8 cellular contexts compared by ENCODE assay signal in genomic region chr11:65861165-65861505, GRCh38. TPM values are rescaled to one million over a fixed set of nuclear protein-coding genes. Genes with fewer than 3 reads are reported as not detected.
DNase-seq lines count a peak whose midpoint lies in the region; ATAC-seq and TF ChIP-seq lines count a peak whose summit lies in the region.

No MANE protein-coding gene starts in this region.

- ATAC-seq in activated T-cell treated with anti-CD3 and anti-CD28 coated beads, Interleukin-2, amount 50 U/mL, for 72 hours (replicated peaks in 1 of 2): no peak
- no peak for ATAC-seq in right lobe of liver

- TF ChIP-seq CTCF in brain microvascular endothelial cell (IDR thresholded peaks at IDR 0.05; ENCODE audit: low read depth, low read length, missing control alignments) (no peak), right lobe of liver (IDR thresholded peaks at IDR 0.05) (no peak), type B pancreatic cell (conservative IDR thresholded peaks at IDR 0.05) (no peak)

- 0% methylated on average over 10 of the region's 14 CpGs for WGBS in right lobe of liver (ENCODE audit: insufficient coverage, low coverage, low lambda C conversion rate, missing lambda C conversion rate)

- H3K27me3 ChIP-seq in brain microvascular endothelial cell (replicated peaks) (no peaks in the 10 kb centered on the region), right lobe of liver (no peaks in the 10 kb centered on the region)

- H3K27me3 Mint-ChIP-seq in activated T-cell treated with anti-CD3 and anti-CD28 coated beads, Interleukin-2, amount 50 U/mL, for 72 hours (ENCODE audit: low read depth): no peaks in the 10 kb centered on the region
- no peaks in the 10 kb centered on the region for H3K27me3 Mint-ChIP-seq in type B pancreatic cell

- H3K9me3 Mint-ChIP-seq in activated T-cell treated with anti-CD3 and anti-CD28 coated beads, Interleukin-2, amount 50 U/mL, for 72 hours: no peaks in the 10 kb centered on the region
- no peaks in the 10 kb centered on the region for H3K9me3 Mint-ChIP-seq in type B pancreatic cell

- peak overlapping the region; percentile 96 to 97 for H3K4me3 Mint-ChIP-seq in activated T-cell treated with anti-CD3 and anti-CD28 coated beads, Interleukin-2, amount 50 U/mL, for 72 hours
- peak overlapping the region; percentile 90 for H3K4me3 Mint-ChIP-seq in type B pancreatic cell

- peaks cover 0 to 21% (median 2%) of the 10 kb centered on the region in 4 donors for H3K4me1 ChIP-seq in right lobe of liver

- peaks cover 53% of the 10 kb centered on the region for H3K36me3 ChIP-seq in brain microvascular endothelial cell (replicated peaks)
- peaks cover 0 to 35% (median 15%) of the 10 kb centered on the region in 4 donors for H3K36me3 ChIP-seq in right lobe of liver

- in situ Hi-C loops in brain microvascular endothelial cell (cut with HindIII; ENCODE audit: low pct_ligation_motif_present, low sequenced_read_pairs): no loop called here

- intact Hi-C loops in right lobe of liver (cut with DNase I): no loop called here

- peaks cover 10 to 19% of the 10 kb centered on the region in 2 donors for H3K36me3 Mint-ChIP-seq in activated T-cell treated with anti-CD3 and anti-CD28 coated beads, Interleukin-2, amount 50 U/mL, for 72 hours (ENCODE audit: insufficient read depth in 2 of 2)
- H3K36me3 Mint-ChIP-seq in type B pancreatic cell: peaks cover 12% of the 10 kb centered on the region

- peak overlapping the region; percentile 89 for H3K4me3 ChIP-seq in brain microvascular endothelial cell (ENCODE audit: low read depth, low read length)
- peak overlapping the region; percentile 86 to 98 (median 97) for H3K4me3 ChIP-seq in right lobe of liver

- no peak for TF ChIP-seq POLR2A in right lobe of liver (IDR thresholded peaks at IDR 0.05)

- DNase-seq in activated T-cell treated with anti-CD3 and anti-CD28 coated beads, Interleukin-2, amount 50 U/mL, for 72 hours: no peak
- no peak for DNase-seq in activated T-cell treated with anti-CD3 and anti-CD28 coated beads, Interleukin-2, amount 50 U/mL, for 1 hour
- no peak for DNase-seq in brain microvascular endothelial cell
- DNase-seq in right lobe of liver: no peak
- no peak for DNase-seq in type B pancreatic cell (ENCODE audit: extremely low spot score, unreplicated experiment)
- no peak for DNase-seq in NCI-H774 (lab: John Stamatoyannopoulos, UW)
- no peak for DNase-seq in NCI-H2107 (lab: John Stamatoyannopoulos, UW)
- no peak for DNase-seq in NCI-H1105 (lab: John Stamatoyannopoulos, UW)

- peak overlapping the region; percentile 93 for H3K27ac ChIP-seq in brain microvascular endothelial cell
- peak overlapping the region; percentile 94 to 96 (median 95) for H3K27ac ChIP-seq in right lobe of liver

- H3K27ac Mint-ChIP-seq in activated T-cell treated with anti-CD3 and anti-CD28 coated beads, Interleukin-2, amount 50 U/mL, for 72 hours: peak overlapping the region; percentile 87
- H3K27ac Mint-ChIP-seq in type B pancreatic cell: peak overlapping the region; percentile 97

- H3K4me1 Mint-ChIP-seq in activated T-cell treated with anti-CD3 and anti-CD28 coated beads, Interleukin-2, amount 50 U/mL, for 72 hours (ENCODE audit: low read depth): peaks cover 39% of the 10 kb centered on the region
- H3K4me1 Mint-ChIP-seq in type B pancreatic cell (ENCODE audit: unreplicated experiment): peaks cover 21% of the 10 kb centered on the region

- H3K9me3 ChIP-seq in right lobe of liver: no peaks in the 10 kb centered on the region

RNA-seq across cellular contexts. Expression of gene MUS81, which starts 0.9 kb away (rescaled TPM):
- 10 to 100 TPM; 80.6 to 94.8 TPM for total RNA-seq in activated T-cell treated with anti-CD3 and anti-CD28 coated beads, Interleukin-2, amount 50 U/mL, for 72 hours
- total RNA-seq in right lobe of liver: 10 to 100 TPM; 14.0 to 25.6 (median 19.7) TPM
- 67.9 and 72.4 TPM in 2 replicates for total RNA-seq in type B pancreatic cell (ENCODE audit: low replicate concordance)

RNA-seq across cellular contexts. Expression of gene CFL1, which starts 3.2 kb away (rescaled TPM):
- 100 to 1,000 TPM; 477 to 512 TPM for total RNA-seq in activated T-cell treated with anti-CD3 and anti-CD28 coated beads, Interleukin-2, amount 50 U/mL, for 72 hours
- total RNA-seq in right lobe of liver (100 to 1,000 TPM; 219 to 503 (median 313) TPM), type B pancreatic cell (ENCODE audit: low replicate concordance) (947 and 981 TPM in 2 replicates)

RNA-seq across cellular contexts. Expression of gene EFEMP2, which starts 11.5 kb away (rescaled TPM):
- 10 to 100 TPM; 22.4 to 26.0 TPM for total RNA-seq in activated T-cell treated with anti-CD3 and anti-CD28 coated beads, Interleukin-2, amount 50 U/mL, for 72 hours
- 10 to 100 TPM in 1 of 6 experiments, 1 to 10 TPM in 5; 5.1 to 13.9 (median 7.8) TPM for total RNA-seq in right lobe of liver
- 5.5 and 24.5 TPM in 2 replicates for total RNA-seq in type B pancreatic cell (ENCODE audit: low replicate concordance)

RNA-seq across cellular contexts. Expression of gene CTSW, which starts 18.5 kb away (rescaled TPM):
- 10 to 100 TPM; 16.8 to 27.8 TPM for total RNA-seq in activated T-cell treated with anti-CD3 and anti-CD28 coated beads, Interleukin-2, amount 50 U/mL, for 72 hours
- 1 to 10 TPM in 3 of 6 experiments, under 1 TPM in 3; 0.49 to 1.3 (median 1.0) TPM for total RNA-seq in right lobe of liver
- not detected in 2 replicates for total RNA-seq in type B pancreatic cell (ENCODE audit: low replicate concordance)

RNA-seq across cellular contexts. Expression of gene FIBP, which starts 27.1 kb away (rescaled TPM):
- total RNA-seq in activated T-cell treated with anti-CD3 and anti-CD28 coated beads, Interleukin-2, amount 50 U/mL, for 72 hours: 10 to 100 TPM; 86.4 to 91.9 TPM
- total RNA-seq in right lobe of liver: 10 to 100 TPM; 19.4 to 66.1 (median 23.3) TPM
- total RNA-seq in type B pancreatic cell (ENCODE audit: low replicate concordance): 50.9 and 74.7 TPM in 2 replicates
